1 cellular context compared by ENCODE assay signal in the genomic region with DNA sequence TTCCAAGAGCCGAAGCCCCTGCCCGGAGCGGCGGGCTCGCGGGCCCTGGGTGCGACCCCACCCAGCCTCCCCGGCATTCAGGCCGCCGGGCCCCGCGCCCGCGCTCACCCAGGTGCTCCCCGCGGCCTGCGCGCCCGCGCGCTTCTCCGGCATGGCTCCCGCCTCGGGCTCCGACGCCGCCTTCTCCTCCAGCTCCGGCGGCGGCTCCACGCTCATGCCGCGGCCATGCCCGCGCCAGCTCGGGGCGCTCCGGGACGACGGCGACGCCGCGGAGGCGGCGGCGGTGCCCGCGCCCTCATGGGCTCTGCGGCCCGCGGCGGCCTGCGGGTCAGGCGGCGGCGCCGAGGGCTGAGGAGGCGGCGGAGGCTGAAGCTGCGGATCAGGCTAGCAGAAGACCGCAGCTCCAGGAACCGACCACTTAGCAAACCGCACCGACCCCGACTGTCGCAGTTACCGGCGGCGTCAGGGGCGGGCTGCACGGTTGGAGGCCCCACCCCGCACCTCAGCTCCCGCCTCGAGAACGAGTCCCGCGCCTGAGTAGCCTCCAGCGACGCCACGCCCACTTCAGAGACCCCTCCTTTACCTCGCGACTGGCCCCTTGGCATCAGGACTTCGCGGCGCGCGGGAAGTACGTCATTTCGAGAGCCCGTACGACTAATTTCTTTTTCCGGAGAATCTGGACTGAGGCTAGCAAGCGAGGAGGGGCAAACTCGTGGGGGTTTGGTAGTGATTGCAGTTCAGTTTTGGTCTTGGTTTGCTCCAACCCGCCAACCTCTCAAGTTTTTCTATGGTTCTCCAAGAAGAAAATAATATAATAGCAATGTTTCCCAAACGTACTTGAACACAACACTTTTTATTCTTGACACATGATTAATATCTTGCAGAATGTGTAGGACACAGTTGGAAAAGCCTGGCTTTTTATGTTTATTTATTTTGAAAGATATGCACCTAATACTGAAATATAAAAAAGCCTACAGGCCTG.
TF ChIP-seq lines count a peak whose summit lies in the region.
"Not testable (repeated sequence)": the region's sequence is repeated elsewhere in the genome, so short reads cannot be mapped to it uniquely, and the experiment has no call there.

No MANE protein-coding gene starts in this region.

TF ChIP-seq in K562, 482 proteins besides CTCF, POLR2A, EP300 and RAD21 (continued from another document and continues in another):
- TF ChIP-seq, protein P1, sequence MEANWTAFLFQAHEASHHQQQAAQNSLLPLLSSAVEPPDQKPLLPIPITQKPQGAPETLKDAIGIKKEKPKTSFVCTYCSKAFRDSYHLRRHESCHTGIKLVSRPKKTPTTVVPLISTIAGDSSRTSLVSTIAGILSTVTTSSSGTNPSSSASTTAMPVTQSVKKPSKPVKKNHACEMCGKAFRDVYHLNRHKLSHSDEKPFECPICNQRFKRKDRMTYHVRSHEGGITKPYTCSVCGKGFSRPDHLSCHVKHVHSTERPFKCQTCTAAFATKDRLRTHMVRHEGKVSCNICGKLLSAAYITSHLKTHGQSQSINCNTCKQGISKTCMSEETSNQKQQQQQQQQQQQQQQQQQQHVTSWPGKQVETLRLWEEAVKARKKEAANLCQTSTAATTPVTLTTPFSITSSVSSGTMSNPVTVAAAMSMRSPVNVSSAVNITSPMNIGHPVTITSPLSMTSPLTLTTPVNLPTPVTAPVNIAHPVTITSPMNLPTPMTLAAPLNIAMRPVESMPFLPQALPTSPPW (CRISPR knock-in tag; IDR thresholded peaks at IDR 0.05), result peak; percentile 71
- TF ChIP-seq, protein P2, sequence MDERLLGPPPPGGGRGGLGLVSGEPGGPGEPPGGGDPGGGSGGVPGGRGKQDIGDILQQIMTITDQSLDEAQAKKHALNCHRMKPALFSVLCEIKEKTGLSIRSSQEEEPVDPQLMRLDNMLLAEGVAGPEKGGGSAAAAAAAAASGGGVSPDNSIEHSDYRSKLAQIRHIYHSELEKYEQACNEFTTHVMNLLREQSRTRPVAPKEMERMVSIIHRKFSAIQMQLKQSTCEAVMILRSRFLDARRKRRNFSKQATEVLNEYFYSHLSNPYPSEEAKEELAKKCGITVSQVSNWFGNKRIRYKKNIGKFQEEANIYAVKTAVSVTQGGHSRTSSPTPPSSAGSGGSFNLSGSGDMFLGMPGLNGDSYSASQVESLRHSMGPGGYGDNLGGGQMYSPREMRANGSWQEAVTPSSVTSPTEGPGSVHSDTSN (CRISPR knock-in tag; IDR thresholded peaks at IDR 0.05; ENCODE audit: low read depth), result not testable (repeated sequence)
- TF ChIP-seq, protein P2 (tag; conservative IDR thresholded peaks at IDR 0.05; ENCODE audit: low read depth), result peak; percentile 29
- peak; percentile 74 for TF ChIP-seq CXXC5 (CRISPR knock-in tag; IDR thresholded peaks at IDR 0.05)
- peak; percentile 58 for TF ChIP-seq ATF1 (CRISPR knock-in tag; IDR thresholded peaks at IDR 0.05)
- TF ChIP-seq ATF1 (tag; IDR thresholded peaks at IDR 0.05), result peak; percentile 98
- 0 out of 2 replicates have a peak, but pooled peaks have one; percentile 46 for TF ChIP-seq SMAD4 (CRISPR knock-in tag; conservative IDR thresholded peaks at IDR 0.05)
- peak; percentile 89 for TF ChIP-seq CREB1 (IDR thresholded peaks at IDR 0.05)
- peak; percentile 93 for TF ChIP-seq CREB1 (CRISPR knock-in tag; IDR thresholded peaks at IDR 0.05)
- TF ChIP-seq, protein P3, sequence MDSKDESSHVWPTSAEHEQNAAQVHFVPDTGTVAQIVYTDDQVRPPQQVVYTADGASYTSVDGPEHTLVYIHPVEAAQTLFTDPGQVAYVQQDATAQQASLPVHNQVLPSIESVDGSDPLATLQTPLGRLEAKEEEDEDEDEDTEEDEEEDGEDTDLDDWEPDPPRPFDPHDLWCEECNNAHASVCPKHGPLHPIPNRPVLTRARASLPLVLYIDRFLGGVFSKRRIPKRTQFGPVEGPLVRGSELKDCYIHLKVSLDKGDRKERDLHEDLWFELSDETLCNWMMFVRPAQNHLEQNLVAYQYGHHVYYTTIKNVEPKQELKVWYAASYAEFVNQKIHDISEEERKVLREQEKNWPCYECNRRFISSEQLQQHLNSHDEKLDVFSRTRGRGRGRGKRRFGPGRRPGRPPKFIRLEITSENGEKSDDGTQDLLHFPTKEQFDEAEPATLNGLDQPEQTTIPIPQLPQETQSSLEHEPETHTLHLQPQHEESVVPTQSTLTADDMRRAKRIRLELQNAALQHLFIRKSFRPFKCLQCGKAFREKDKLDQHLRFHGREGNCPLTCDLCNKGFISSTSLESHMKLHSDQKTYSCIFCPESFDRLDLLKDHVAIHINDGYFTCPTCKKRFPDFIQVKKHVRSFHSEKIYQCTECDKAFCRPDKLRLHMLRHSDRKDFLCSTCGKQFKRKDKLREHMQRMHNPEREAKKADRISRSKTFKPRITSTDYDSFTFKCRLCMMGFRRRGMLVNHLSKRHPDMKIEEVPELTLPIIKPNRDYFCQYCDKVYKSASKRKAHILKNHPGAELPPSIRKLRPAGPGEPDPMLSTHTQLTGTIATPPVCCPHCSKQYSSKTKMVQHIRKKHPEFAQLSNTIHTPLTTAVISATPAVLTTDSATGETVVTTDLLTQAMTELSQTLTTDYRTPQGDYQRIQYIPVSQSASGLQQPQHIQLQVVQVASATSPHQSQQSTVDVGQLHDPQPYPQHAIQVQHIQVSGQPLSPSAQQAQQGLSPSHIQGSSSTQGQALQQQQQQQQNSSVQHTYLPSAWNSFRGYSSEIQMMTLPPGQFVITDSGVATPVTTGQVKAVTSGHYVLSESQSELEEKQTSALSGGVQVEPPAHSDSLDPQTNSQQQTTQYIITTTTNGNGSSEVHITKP (IDR thresholded peaks at IDR 0.05; ENCODE audit: partially characterized antibody), result peak; percentile 14
- peak; percentile 71 to 76; a peak in 3 of 4 replicates for TF ChIP-seq NRF1 (conservative IDR thresholded peaks at IDR 0.05 in 1 of 2, IDR thresholded peaks at IDR 0.05 in 1 of 2)
- TF ChIP-seq YY1 (IDR thresholded peaks at IDR 0.05; ENCODE audit: borderline replicate concordance in 1 of 3, control insufficient read depth in 1 of 3, extremely low read depth in 1 of 3, insufficient read depth in 3 of 3, insufficient read length in 1 of 3, insufficient replicate concordance in 2 of 3, low read depth in 1 of 3, low read length in 2 of 3), result peak in 1 of 3 experiments; percentile 36
- peak; percentile 88 for TF ChIP-seq GABPB1 (CRISPR knock-in tag; IDR thresholded peaks at IDR 0.05)
- peak; percentile 93 for TF ChIP-seq EHMT2 (IDR thresholded peaks at IDR 0.05)
- 0 out of 2 replicates have a peak, but pooled peaks have one; percentile 25 for TF ChIP-seq DMBX1 (CRISPR knock-in tag; IDR thresholded peaks at IDR 0.05; ENCODE audit: borderline replicate concordance)
- TF ChIP-seq PHF8 (IDR thresholded peaks at IDR 0.05; ENCODE audit: borderline replicate concordance, low read length), result peak; percentile 69; the same call in 1 of the 2 replicates
- peak; percentile 81 for TF ChIP-seq RBFOX2 (IDR thresholded peaks at IDR 0.05; ENCODE audit: low read depth, low read length)
- TF ChIP-seq, protein P4, sequence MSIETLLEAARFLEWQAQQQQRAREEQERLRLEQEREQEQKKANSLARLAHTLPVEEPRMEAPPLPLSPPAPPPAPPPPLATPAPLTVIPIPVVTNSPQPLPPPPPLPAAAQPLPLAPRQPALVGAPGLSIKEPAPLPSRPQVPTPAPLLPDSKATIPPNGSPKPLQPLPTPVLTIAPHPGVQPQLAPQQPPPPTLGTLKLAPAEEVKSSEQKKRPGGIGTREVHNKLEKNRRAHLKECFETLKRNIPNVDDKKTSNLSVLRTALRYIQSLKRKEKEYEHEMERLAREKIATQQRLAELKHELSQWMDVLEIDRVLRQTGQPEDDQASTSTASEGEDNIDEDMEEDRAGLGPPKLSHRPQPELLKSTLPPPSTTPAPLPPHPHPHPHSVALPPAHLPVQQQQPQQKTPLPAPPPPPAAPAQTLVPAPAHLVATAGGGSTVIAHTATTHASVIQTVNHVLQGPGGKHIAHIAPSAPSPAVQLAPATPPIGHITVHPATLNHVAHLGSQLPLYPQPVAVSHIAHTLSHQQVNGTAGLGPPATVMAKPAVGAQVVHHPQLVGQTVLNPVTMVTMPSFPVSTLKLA (conservative IDR thresholded peaks at IDR 0.05), result peak in 1 of 2 experiments; percentile 71
- TF ChIP-seq ZNF431 (CRISPR knock-in tag; IDR thresholded peaks at IDR 0.05), result 0 out of 2 replicates have a peak, but pooled peaks have one; percentile 21
- TF ChIP-seq RBBP5 (IDR thresholded peaks at IDR 0.05; ENCODE audit: borderline replicate concordance, insufficient read depth, low read length, poor library complexity, severe bottlenecking), result peak; percentile 71
- TF ChIP-seq, protein P5, sequence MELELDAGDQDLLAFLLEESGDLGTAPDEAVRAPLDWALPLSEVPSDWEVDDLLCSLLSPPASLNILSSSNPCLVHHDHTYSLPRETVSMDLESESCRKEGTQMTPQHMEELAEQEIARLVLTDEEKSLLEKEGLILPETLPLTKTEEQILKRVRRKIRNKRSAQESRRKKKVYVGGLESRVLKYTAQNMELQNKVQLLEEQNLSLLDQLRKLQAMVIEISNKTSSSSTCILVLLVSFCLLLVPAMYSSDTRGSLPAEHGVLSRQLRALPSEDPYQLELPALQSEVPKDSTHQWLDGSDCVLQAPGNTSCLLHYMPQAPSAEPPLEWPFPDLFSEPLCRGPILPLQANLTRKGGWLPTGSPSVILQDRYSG (tag; conservative IDR thresholded peaks at IDR 0.05; ENCODE audit: low read depth), result peak; percentile 58; the same call in 1 of the 2 replicates
- TF ChIP-seq, protein P6, sequence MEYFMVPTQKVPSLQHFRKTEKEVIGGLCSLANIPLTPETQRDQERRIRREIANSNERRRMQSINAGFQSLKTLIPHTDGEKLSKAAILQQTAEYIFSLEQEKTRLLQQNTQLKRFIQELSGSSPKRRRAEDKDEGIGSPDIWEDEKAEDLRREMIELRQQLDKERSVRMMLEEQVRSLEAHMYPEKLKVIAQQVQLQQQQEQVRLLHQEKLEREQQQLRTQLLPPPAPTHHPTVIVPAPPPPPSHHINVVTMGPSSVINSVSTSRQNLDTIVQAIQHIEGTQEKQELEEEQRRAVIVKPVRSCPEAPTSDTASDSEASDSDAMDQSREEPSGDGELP (CRISPR knock-in tag; IDR thresholded peaks at IDR 0.05; ENCODE audit: borderline replicate concordance), result peak; percentile 50
- TF ChIP-seq MAZ (CRISPR knock-in tag; conservative IDR thresholded peaks at IDR 0.05 in 1 of 2, IDR thresholded peaks at IDR 0.05 in 1 of 2), result peak in 1 of 2 experiments; percentile 32; a peak in 1 of 4 replicates
- peak; percentile 44; the same call in 1 of the 2 replicates for TF ChIP-seq SIN3B (IDR thresholded peaks at IDR 0.05; ENCODE audit: low read depth)
- 0 out of 2 replicates have a peak, but pooled peaks have one; percentile 13 for TF ChIP-seq E2F3 (CRISPR knock-in tag; IDR thresholded peaks at IDR 0.05)
- peak; percentile 53; the same call in 1 of the 2 replicates for TF ChIP-seq EP400 (IDR thresholded peaks at IDR 0.05)
- TF ChIP-seq, protein P7, sequence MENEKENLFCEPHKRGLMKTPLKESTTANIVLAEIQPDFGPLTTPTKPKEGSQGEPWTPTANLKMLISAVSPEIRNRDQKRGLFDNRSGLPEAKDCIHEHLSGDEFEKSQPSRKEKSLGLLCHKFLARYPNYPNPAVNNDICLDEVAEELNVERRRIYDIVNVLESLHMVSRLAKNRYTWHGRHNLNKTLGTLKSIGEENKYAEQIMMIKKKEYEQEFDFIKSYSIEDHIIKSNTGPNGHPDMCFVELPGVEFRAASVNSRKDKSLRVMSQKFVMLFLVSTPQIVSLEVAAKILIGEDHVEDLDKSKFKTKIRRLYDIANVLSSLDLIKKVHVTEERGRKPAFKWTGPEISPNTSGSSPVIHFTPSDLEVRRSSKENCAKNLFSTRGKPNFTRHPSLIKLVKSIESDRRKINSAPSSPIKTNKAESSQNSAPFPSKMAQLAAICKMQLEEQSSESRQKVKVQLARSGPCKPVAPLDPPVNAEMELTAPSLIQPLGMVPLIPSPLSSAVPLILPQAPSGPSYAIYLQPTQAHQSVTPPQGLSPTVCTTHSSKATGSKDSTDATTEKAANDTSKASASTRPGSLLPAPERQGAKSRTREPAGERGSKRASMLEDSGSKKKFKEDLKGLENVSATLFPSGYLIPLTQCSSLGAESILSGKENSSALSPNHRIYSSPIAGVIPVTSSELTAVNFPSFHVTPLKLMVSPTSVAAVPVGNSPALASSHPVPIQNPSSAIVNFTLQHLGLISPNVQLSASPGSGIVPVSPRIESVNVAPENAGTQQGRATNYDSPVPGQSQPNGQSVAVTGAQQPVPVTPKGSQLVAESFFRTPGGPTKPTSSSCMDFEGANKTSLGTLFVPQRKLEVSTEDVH (IDR thresholded peaks at IDR 0.05; ENCODE audit: low read depth, partially characterized antibody), result peak; percentile 72
- TF ChIP-seq ATF7 (IDR thresholded peaks at IDR 0.05), result peak; percentile 61; the same call in 1 of the 2 replicates
- TF ChIP-seq NR2C2 (CRISPR knock-in tag; IDR thresholded peaks at IDR 0.05), result not testable (repeated sequence)
- TF ChIP-seq NR2C2 (tag; IDR thresholded peaks at IDR 0.05), result peak; percentile 59; the same call in 1 of the 2 replicates
- peak; percentile 96 for TF ChIP-seq MTA1 (IDR thresholded peaks at IDR 0.05; ENCODE audit: borderline replicate concordance)
- TF ChIP-seq ZBTB1 (CRISPR knock-in tag; IDR thresholded peaks at IDR 0.05; ENCODE audit: borderline replicate concordance, low read depth), result peak; percentile 94
- TF ChIP-seq HNRNPLL (IDR thresholded peaks at IDR 0.05; ENCODE audit: low read depth, low read length, poor library complexity, severe bottlenecking), result peak; percentile 24
- TF ChIP-seq, protein P8, sequence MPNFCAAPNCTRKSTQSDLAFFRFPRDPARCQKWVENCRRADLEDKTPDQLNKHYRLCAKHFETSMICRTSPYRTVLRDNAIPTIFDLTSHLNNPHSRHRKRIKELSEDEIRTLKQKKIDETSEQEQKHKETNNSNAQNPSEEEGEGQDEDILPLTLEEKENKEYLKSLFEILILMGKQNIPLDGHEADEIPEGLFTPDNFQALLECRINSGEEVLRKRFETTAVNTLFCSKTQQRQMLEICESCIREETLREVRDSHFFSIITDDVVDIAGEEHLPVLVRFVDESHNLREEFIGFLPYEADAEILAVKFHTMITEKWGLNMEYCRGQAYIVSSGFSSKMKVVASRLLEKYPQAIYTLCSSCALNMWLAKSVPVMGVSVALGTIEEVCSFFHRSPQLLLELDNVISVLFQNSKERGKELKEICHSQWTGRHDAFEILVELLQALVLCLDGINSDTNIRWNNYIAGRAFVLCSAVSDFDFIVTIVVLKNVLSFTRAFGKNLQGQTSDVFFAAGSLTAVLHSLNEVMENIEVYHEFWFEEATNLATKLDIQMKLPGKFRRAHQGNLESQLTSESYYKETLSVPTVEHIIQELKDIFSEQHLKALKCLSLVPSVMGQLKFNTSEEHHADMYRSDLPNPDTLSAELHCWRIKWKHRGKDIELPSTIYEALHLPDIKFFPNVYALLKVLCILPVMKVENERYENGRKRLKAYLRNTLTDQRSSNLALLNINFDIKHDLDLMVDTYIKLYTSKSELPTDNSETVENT (CRISPR knock-in tag; IDR thresholded peaks at IDR 0.05), result peak; percentile 80
- peak; percentile 94 for TF ChIP-seq CREM (IDR thresholded peaks at IDR 0.05; ENCODE audit: low read depth)
- peak; percentile 36; the same call in 1 of the 2 replicates for TF ChIP-seq POLR2H (tag; IDR thresholded peaks at IDR 0.05; ENCODE audit: low read depth)
- TF ChIP-seq MBD2 (IDR thresholded peaks at IDR 0.05; ENCODE audit: borderline replicate concordance, low read depth), result peak; percentile 38; the same call in 1 of the 2 replicates
- peak; percentile 35 for TF ChIP-seq POLR2B (IDR thresholded peaks at IDR 0.05; ENCODE audit: low read depth, partially characterized antibody)
